ENCODE assay signal across 27 cellular contexts in genomic region chr11:87235366-87235765, GRCh38.
"Had no signal": no experiment of that assay in that cellular context is flagged by ENCODE, and none has a peak within 500 bp of the region (broad histone marks: within the 10 kb centered on the region; RNA-seq: fewer than 3 reads in every experiment).

No MANE protein-coding gene starts in this region.

- H3K4me1 ChIP-seq: body of pancreas, colonic mucosa had no signal

- H3K4me1 Mint-ChIP-seq: activated CD4-positive, alpha-beta T cell treated with anti-CD3 and anti-CD28 coated beads for 36 hours; activated CD4-positive, alpha-beta T cell treated with anti-CD3 and anti-CD28 coated beads, Interleukin-2, amount 10 ng/mL, durations not matched to agents 24 days and 14 days; activated naive CD4-positive, alpha-beta T cell treated with anti-CD3 and anti-CD28 coated beads, Interleukin-2, amount 50 U/mL, for 24 hours; activated naive CD8-positive, alpha-beta T cell treated with anti-CD3 and anti-CD28 coated beads for 36 hours; activated naive CD8-positive, alpha-beta T cell treated with anti-CD3 and anti-CD28 coated beads, Interleukin-2, amount 50 U/mL, for 24 hours had no signal

- H3K4me3 ChIP-seq: body of pancreas, colonic mucosa had no signal

- H3K27me3 ChIP-seq: body of pancreas, colonic mucosa had no signal

- ATAC-seq: activated CD4-positive, alpha-beta T cell treated with anti-CD3 and anti-CD28 coated beads for 36 hours; activated CD8-positive, alpha-beta memory T cell treated with anti-CD3 and anti-CD28 coated beads, Interleukin-2, amount 10 ng/mL, durations not matched to agents 7 days and 5 days; activated CD8-positive, alpha-beta T cell treated with anti-CD3 and anti-CD28 coated beads, Interleukin-2, amount 10 ng/mL, durations not matched to agents 7 days and 5 days; activated naive CD8-positive, alpha-beta T cell treated with anti-CD3 and anti-CD28 coated beads, Interleukin-2, amount 50 U/mL, for 24 hours; body of pancreas; esophagus mucosa had no signal

- H3K27me3 Mint-ChIP-seq: activated CD4-positive, alpha-beta memory T cell treated with anti-CD3 and anti-CD28 coated beads for 36 hours; activated CD4-positive, alpha-beta T cell treated with anti-CD3 and anti-CD28 coated beads for 36 hours; activated CD4-positive, alpha-beta T cell treated with anti-CD3 and anti-CD28 coated beads, Interleukin-2, amount 10 ng/mL, durations not matched to agents 24 days and 14 days; activated CD8-positive, alpha-beta memory T cell treated with anti-CD3 and anti-CD28 coated beads, Interleukin-2, amount 10 ng/mL, durations not matched to agents 7 days and 5 days; activated naive CD4-positive, alpha-beta T cell treated with anti-CD3 and anti-CD28 coated beads, Interleukin-2, amount 50 U/mL, for 24 hours; activated naive CD8-positive, alpha-beta T cell treated with anti-CD3 and anti-CD28 coated beads for 36 hours; activated naive CD8-positive, alpha-beta T cell treated with anti-CD3 and anti-CD28 coated beads, Interleukin-2, amount 50 U/mL, for 24 hours had no signal

- H3K27ac ChIP-seq: body of pancreas, colonic mucosa had no signal

- H3K4me3 Mint-ChIP-seq: activated CD4-positive, alpha-beta memory T cell treated with anti-CD3 and anti-CD28 coated beads for 36 hours; activated CD4-positive, alpha-beta T cell treated with anti-CD3 and anti-CD28 coated beads for 36 hours; activated CD4-positive, alpha-beta T cell treated with anti-CD3 and anti-CD28 coated beads, Interleukin-2, amount 10 ng/mL, durations not matched to agents 24 days and 14 days; activated CD8-positive, alpha-beta memory T cell treated with anti-CD3 and anti-CD28 coated beads, Interleukin-2, amount 10 ng/mL, durations not matched to agents 7 days and 5 days; activated CD8-positive, alpha-beta T cell treated with anti-CD3 and anti-CD28 coated beads, Interleukin-2, amount 10 ng/mL, durations not matched to agents 7 days and 5 days; activated naive CD4-positive, alpha-beta T cell treated with anti-CD3 and anti-CD28 coated beads for 36 hours; activated naive CD4-positive, alpha-beta T cell treated with anti-CD3 and anti-CD28 coated beads, Interleukin-2, amount 50 U/mL, for 24 hours; activated naive CD8-positive, alpha-beta T cell treated with anti-CD3 and anti-CD28 coated beads for 36 hours; activated naive CD8-positive, alpha-beta T cell treated with anti-CD3 and anti-CD28 coated beads, Interleukin-2, amount 50 U/mL, for 24 hours; activated T-helper 1 cell treated with anti-CD3 and anti-CD28 coated beads, Interleukin-12 subunit alpha, Interleukin-12 subunit beta, Interleukin-2, Interleukin-4 antibody, amounts not matched to agents 30 ng/mL and 10 ng/mL and 1 ng/mL, durations not matched to agents 14 hours and 24 hours and 36 hours had no signal

- H3K27ac Mint-ChIP-seq: activated CD4-positive, alpha-beta memory T cell treated with anti-CD3 and anti-CD28 coated beads for 36 hours; activated CD4-positive, alpha-beta T cell treated with anti-CD3 and anti-CD28 coated beads for 36 hours; activated CD4-positive, alpha-beta T cell treated with anti-CD3 and anti-CD28 coated beads, Interleukin-2, amount 10 ng/mL, durations not matched to agents 24 days and 14 days; activated CD8-positive, alpha-beta memory T cell treated with anti-CD3 and anti-CD28 coated beads, Interleukin-2, amount 10 ng/mL, durations not matched to agents 7 days and 5 days; activated CD8-positive, alpha-beta T cell treated with anti-CD3 and anti-CD28 coated beads, Interleukin-2, amount 10 ng/mL, durations not matched to agents 7 days and 5 days; activated naive CD4-positive, alpha-beta T cell treated with anti-CD3 and anti-CD28 coated beads for 36 hours; activated naive CD4-positive, alpha-beta T cell treated with anti-CD3 and anti-CD28 coated beads, Interleukin-2, amount 50 U/mL, for 24 hours; activated naive CD8-positive, alpha-beta T cell treated with anti-CD3 and anti-CD28 coated beads for 36 hours; activated naive CD8-positive, alpha-beta T cell treated with anti-CD3 and anti-CD28 coated beads, Interleukin-2, amount 50 U/mL, for 24 hours; activated T-helper 1 cell treated with anti-CD3 and anti-CD28 coated beads, Interleukin-12 subunit alpha, Interleukin-12 subunit beta, Interleukin-2, Interleukin-4 antibody, amounts not matched to agents 30 ng/mL and 10 ng/mL and 1 ng/mL, durations not matched to agents 14 hours and 24 hours and 36 hours; activated T-helper 2 cell treated with anti-CD3 and anti-CD28 coated beads, Interferon-gamma antibody, Interleukin-2, Interleukin-4, amounts not matched to agents 10 μg/mL and 5 μg/mL and 100 μg/mL, durations not matched to agents 14 hours and 24 hours and 36 hours had no signal

- H3K36me3 ChIP-seq: colonic mucosa had no signal

- H3K9me3 ChIP-seq: body of pancreas, colonic mucosa had no signal

- DNase-seq: activated CD4-positive, alpha-beta memory T cell treated with anti-CD3 and anti-CD28 coated beads for 36 hours; activated CD4-positive, alpha-beta T cell treated with anti-CD3 and anti-CD28 coated beads for 36 hours; activated CD4-positive, alpha-beta T cell treated with anti-CD3 and anti-CD28 coated beads, Interleukin-2, amount 10 ng/mL, durations not matched to agents 24 days and 14 days; activated CD4-positive, CD25-positive, alpha-beta regulatory T cell; activated CD4-positive, CD25-positive, alpha-beta regulatory T cell treated with anti-CD3 and anti-CD28 coated beads, Interleukin-2, amount 50 U/mL, for 72 hours; activated CD8-positive, alpha-beta memory T cell treated with anti-CD3 and anti-CD28 coated beads, Interleukin-2, amount 10 ng/mL, durations not matched to agents 7 days and 5 days; activated CD8-positive, alpha-beta memory T cell treated with anti-CD3 and anti-CD28 coated beads, Interleukin-2, amount 50 U/mL, for 4 hours; activated CD8-positive, alpha-beta T cell treated with anti-CD3 and anti-CD28 coated beads, Interleukin-2, amount 10 ng/mL, durations not matched to agents 7 days and 5 days; activated effector memory CD4-positive, alpha-beta T cell treated with anti-CD3 and anti-CD28 coated beads, Interleukin-2, amount 50 U/mL, for 16 hours; activated naive CD4-positive, alpha-beta T cell treated with anti-CD3 and anti-CD28 coated beads for 36 hours; activated naive CD8-positive, alpha-beta T cell treated with anti-CD3 and anti-CD28 coated beads for 36 hours; activated naive CD8-positive, alpha-beta T cell treated with anti-CD3 and anti-CD28 coated beads, Interleukin-2, amount 50 U/mL, for 24 hours; activated T-cell treated with anti-CD3 and anti-CD28 coated beads, Interleukin-2, amount 50 U/mL, for 1 hour; activated T-cell treated with anti-CD3 and anti-CD28 coated beads, Interleukin-2, amount 50 U/mL, for 48 hours; amniotic stem cell; anterior cingulate cortex; body of pancreas; caudate nucleus; colonic mucosa; effector CD8-positive, alpha-beta T cell; foreskin fibroblast; head of caudate nucleus; T-helper 2 cell had no signal
